In genomic region chr14:87992349-87992719, GRCh38 we compare ENCODE assay signal across 8 cellular contexts. TPM values are rescaled to one million over a fixed set of nuclear protein-coding genes. Genes with fewer than 3 reads are reported as not detected.
A peak's percentile ranks its signal among the peaks of the same experiment; 100 is the strongest.
DNase-seq lines count a peak whose midpoint lies in the region; ATAC-seq, FAIRE-seq and TF ChIP-seq lines count a peak whose summit lies in the region.

No MANE protein-coding gene starts in this region.

- peaks cover 81% of the 10 kb centered on the region for H3K4me1 Mint-ChIP-seq in activated T-cell treated with anti-CD3 and anti-CD28 coated beads, Interleukin-2, amount 50 U/mL, for 72 hours (ENCODE audit: low read depth)

- no peak for DNase-seq in activated T-cell treated with anti-CD3 and anti-CD28 coated beads, Interleukin-2, amount 50 U/mL, for 72 hours
- no peak for DNase-seq in activated T-cell treated with anti-CD3 and anti-CD28 coated beads, Interleukin-2, amount 50 U/mL, for 1 hour
- peak; percentile 66 for DNase-seq in OCI-M1 (lab: John Stamatoyannopoulos, UW)
- DNase-seq in epithelial cell of proximal tubule (ENCODE audit: low read depth) = no peak
- DNase-seq in HK-2 (ENCODE audit: unreplicated experiment) = no peak
- DNase-seq in RCC 7860 (ENCODE audit: low spot score) = no peak
- no peak for DNase-seq in NCI-H2029 (lab: John Stamatoyannopoulos, UW)

- peak overlapping the region; percentile 70 for H3K4me3 ChIP-seq in epithelial cell of proximal tubule (ENCODE audit: low read depth, low read length)
- H3K4me3 ChIP-seq in neural cell (ENCODE audit: low read length) = peak overlapping the region; percentile 71

- no peaks in the 10 kb centered on the region for H4K20me1 ChIP-seq in neural cell (ENCODE audit: insufficient read depth)

- H3K27ac Mint-ChIP-seq in activated T-cell treated with anti-CD3 and anti-CD28 coated beads, Interleukin-2, amount 50 U/mL, for 72 hours = peak overlapping the region; percentile 84

- TF ChIP-seq CTCF in epithelial cell of proximal tubule (conservative IDR thresholded peaks at IDR 0.05; ENCODE audit: low read depth, low read length) (no peak), neural cell (IDR thresholded peaks at IDR 0.05; ENCODE audit: poor library complexity, severe bottlenecking) (no peak)

- H3K36me3 Mint-ChIP-seq in activated T-cell treated with anti-CD3 and anti-CD28 coated beads, Interleukin-2, amount 50 U/mL, for 72 hours (ENCODE audit: insufficient read depth in 2 of 2) = peaks cover 2 to 6% of the 10 kb centered on the region in 2 donors

- H3F3A ChIP-seq in neural cell (ENCODE audit: insufficient read depth, low read length, poor library complexity, severe bottlenecking) = no peaks in the 10 kb centered on the region

- no peak for FAIRE-seq in RCC 7860 (lab: Jason Lieb, UNC)

- peak overlapping the region; percentile 87 to 99 for H3K4me3 Mint-ChIP-seq in activated T-cell treated with anti-CD3 and anti-CD28 coated beads, Interleukin-2, amount 50 U/mL, for 72 hours

- no peaks in the 10 kb centered on the region for H3K79me2 ChIP-seq in neural cell (replicated peaks; ENCODE audit: insufficient read depth, low read length)

- no peak for ATAC-seq in activated T-cell treated with anti-CD3 and anti-CD28 coated beads, Interleukin-2, amount 50 U/mL, for 72 hours (replicated peaks in 1 of 2)

- no peaks in the 10 kb centered on the region for H3K27me3 Mint-ChIP-seq in activated T-cell treated with anti-CD3 and anti-CD28 coated beads, Interleukin-2, amount 50 U/mL, for 72 hours (ENCODE audit: low read depth)

- H3K9me3 Mint-ChIP-seq in activated T-cell treated with anti-CD3 and anti-CD28 coated beads, Interleukin-2, amount 50 U/mL, for 72 hours = peaks cover 0 to 2% of the 10 kb centered on the region in 2 donors

- no peak for TF ChIP-seq RAD21 in neural cell (conservative IDR thresholded peaks at IDR 0.05)

- H3K4me2 ChIP-seq in neural cell (ENCODE audit: low read length) = no peak overlapping the region

- H3K9me2 ChIP-seq in neural cell (ENCODE audit: insufficient read depth, low read length) = no peaks in the 10 kb centered on the region

- no peak for TF ChIP-seq EP300 in neural cell (conservative IDR thresholded peaks at IDR 0.05; ENCODE audit: poor library complexity, severe bottlenecking)

- H3K27ac ChIP-seq in neural cell (ENCODE audit: low read length) = peak overlapping the region; percentile 54

- no peaks in the 10 kb centered on the region for H3K36me3 ChIP-seq in neural cell (ENCODE audit: insufficient read depth, low read length)

- no peaks in the 10 kb centered on the region for H3K27me3 ChIP-seq in neural cell (ENCODE audit: insufficient read depth, low read depth, low read length)

- H2AFZ ChIP-seq in neural cell (ENCODE audit: low read depth, low read length) = peak overlapping the region; percentile 56

- no peaks in the 10 kb centered on the region for H3K9me3 ChIP-seq in neural cell (ENCODE audit: low read length)

- H3K9ac ChIP-seq in neural cell (ENCODE audit: low read length) = peak overlapping the region; percentile 66

TF ChIP-seq in neural cell, 6 proteins besides CTCF, POLR2A, EP300 and RAD21:
- TF ChIP-seq SMC3 (conservative IDR thresholded peaks at IDR 0.05; ENCODE audit: poor library complexity) (no peak), POLR2AphosphoS5 (IDR thresholded peaks at IDR 0.05) (no peak), EZH2 (IDR thresholded peaks at IDR 0.05; ENCODE audit: borderline replicate concordance, insufficient read depth, low read length, poor library complexity, severe bottlenecking) (no peak), REST (IDR thresholded peaks at IDR 0.05; ENCODE audit: borderline replicate concordance) (no peak), TAF1 (IDR thresholded peaks at IDR 0.05; ENCODE audit: low read depth) (no peak), MXI1 (conservative IDR thresholded peaks at IDR 0.05; ENCODE audit: poor library complexity, severe bottlenecking) (no peak)

RNA-seq across cellular contexts. Expression of gene GALC, which starts 0.6 kb away (rescaled TPM):
- total RNA-seq in activated T-cell treated with anti-CD3 and anti-CD28 coated beads, Interleukin-2, amount 50 U/mL, for 72 hours = 10 to 100 TPM; 40.1 to 40.3 TPM
- total RNA-seq in epithelial cell of proximal tubule = 12.1 and 16.9 TPM in 2 replicates
- polyA plus RNA-seq in neural cell = 42.6 and 46.9 TPM in 2 replicates
- 42.4 and 46.1 TPM in 2 replicates for polyA minus RNA-seq in neural cell

RNA-seq across cellular contexts. Expression of gene GPR65, which starts 12.6 kb away (rescaled TPM):
- 10 to 100 TPM; 24.6 to 31.8 TPM for total RNA-seq in activated T-cell treated with anti-CD3 and anti-CD28 coated beads, Interleukin-2, amount 50 U/mL, for 72 hours
- total RNA-seq in epithelial cell of proximal tubule = not detected in 2 replicates
- not detected in 2 replicates for polyA plus RNA-seq in neural cell
- polyA minus RNA-seq in neural cell = not detected in 2 replicates

Comparison
In these comparisons a context has a peak if more than half of its experiments do, and no peak if none do; other contexts are left out.
1. RNA of gene GPR65, which starts 12.6 kb away (total RNA-seq): 24.6 to 31.8 TPM in activated T-cell treated with anti-CD3 and anti-CD28 coated beads, Interleukin-2, amount 50 U/mL, for 72 hours; not detected in epithelial cell of proximal tubule; every median in the first group is over 10 times any median in the second.